In the genomic region with DNA sequence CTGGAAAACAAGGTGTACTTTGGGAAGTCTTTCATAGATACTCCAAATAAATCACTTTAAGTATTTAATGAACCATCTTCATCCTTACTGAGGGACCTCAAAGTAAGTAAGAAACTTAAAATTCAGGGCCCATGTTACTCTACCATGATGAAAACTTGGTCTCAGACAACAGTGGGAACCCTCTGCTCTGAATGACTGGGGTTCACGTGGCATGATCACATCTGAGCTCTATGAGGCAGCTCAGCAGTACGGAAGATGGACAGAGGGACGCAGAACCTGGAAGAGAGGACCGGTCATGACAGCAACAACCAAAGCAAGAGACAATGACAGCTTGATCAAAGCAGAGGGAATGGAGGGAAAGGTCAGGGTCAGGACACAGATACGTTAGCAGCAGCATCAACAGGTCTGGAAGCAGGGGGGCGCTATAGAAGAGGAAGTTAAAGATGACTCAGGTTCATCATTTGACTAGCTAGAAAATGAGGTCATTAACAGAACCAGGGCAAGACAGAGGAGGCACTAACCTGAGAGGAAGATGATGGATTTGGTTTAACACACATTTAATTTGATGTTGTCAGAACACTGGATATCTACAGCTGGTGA, we compare ENCODE assay signal across 11 cellular contexts. TPM values are rescaled to one million over a fixed set of nuclear protein-coding genes. Genes with fewer than 3 reads are reported as not detected.
DNase-seq lines count a peak whose midpoint lies in the region; ATAC-seq and TF ChIP-seq lines count a peak whose summit lies in the region.
"Had no signal": no experiment of that assay in that cellular context is flagged by ENCODE, and none has a peak within 500 bp of the region (broad histone marks: within the 10 kb centered on the region; RNA-seq: fewer than 3 reads in every experiment).

No MANE protein-coding gene starts in this region.

- H3K9me3 Mint-ChIP-seq in HFFc6 (no peaks in the 10 kb centered on the region), naive B cell (no peaks in the 10 kb centered on the region)
- H3K9me3 Mint-ChIP-seq in activated T-helper 1 cell treated with anti-CD3 and anti-CD28 coated beads, Interleukin-12 subunit alpha, Interleukin-12 subunit beta, Interleukin-2, Interleukin-4 antibody, amounts not matched to agents 30 ng/mL and 10 ng/mL and 1 ng/mL, durations not matched to agents 14 hours and 24 hours and 36 hours = no peaks in the 10 kb centered on the region

- no peaks in the 10 kb centered on the region for H3K9me3 ChIP-seq in hepatocyte (ENCODE audit: low read depth)

- H2AFZ ChIP-seq in hepatocyte = no peak overlapping the region

- no peaks in the 10 kb centered on the region for H3K9me2 ChIP-seq in hepatocyte (replicated peaks; ENCODE audit: insufficient read depth)

- no peak overlapping the region for H3K4me2 ChIP-seq in hepatocyte

- peak; percentile 62 for DNase-seq in ELR (ENCODE audit: low read depth)
- DNase-seq in HFFc6 = no peak
- no peak for DNase-seq in activated T-helper 1 cell treated with anti-CD3 and anti-CD28 coated beads, Interleukin-12 subunit alpha, Interleukin-12 subunit beta, Interleukin-2, Interleukin-4 antibody, amounts not matched to agents 30 ng/mL and 10 ng/mL and 1 ng/mL, durations not matched to agents 14 hours and 24 hours and 36 hours (ENCODE audit: low spot score)
- no peak for DNase-seq in naive B cell
- DNase-seq in Right ventricle myocardium inferior (ENCODE audit: missing footprints) = no peak
- no peak for DNase-seq in hepatocyte (ENCODE audit: low spot score)
- no peak for DNase-seq in COR-L47 (lab: John Stamatoyannopoulos, UW)
- DNase-seq: glutamatergic neuron, NCI-H2227 treated with DMSO at 0.1 percent for 48 hours, T1000 had no signal

- H3K36me3 ChIP-seq in hepatocyte (replicated peaks; ENCODE audit: insufficient read depth, low read depth) = no peaks in the 10 kb centered on the region

- H3K4me1 ChIP-seq in hepatocyte (ENCODE audit: insufficient read depth) = no peaks in the 10 kb centered on the region

- peaks cover 32% of the 10 kb centered on the region for H4K20me1 ChIP-seq in hepatocyte (ENCODE audit: insufficient read depth, poor library complexity, severe bottlenecking)

- H3K27me3 Mint-ChIP-seq in HFFc6 (ENCODE audit: insufficient read depth) = peaks cover 2% of the 10 kb centered on the region; the same call in 1 of the 2 replicates
- H3K27me3 Mint-ChIP-seq in activated T-helper 1 cell treated with anti-CD3 and anti-CD28 coated beads, Interleukin-12 subunit alpha, Interleukin-12 subunit beta, Interleukin-2, Interleukin-4 antibody, amounts not matched to agents 30 ng/mL and 10 ng/mL and 1 ng/mL, durations not matched to agents 14 hours and 24 hours and 36 hours (ENCODE audit: insufficient read depth) = no peaks in the 10 kb centered on the region
- H3K27me3 Mint-ChIP-seq in naive B cell = no peaks in the 10 kb centered on the region

- peaks cover 99% of the 10 kb centered on the region for H3K79me2 ChIP-seq in hepatocyte

- no peak overlapping the region for H3K4me3 ChIP-seq in hepatocyte

- 97% methylated on average over 6 of the region's 6 CpGs for WGBS in hepatocyte (ENCODE audit: low lambda C conversion rate, missing lambda C conversion rate)

- peak; percentile 52; the same call in 1 of the 2 replicates for TF ChIP-seq CTCF in HFFc6 (IDR thresholded peaks at IDR 0.05)
- TF ChIP-seq CTCF in hepatocyte (IDR thresholded peaks at IDR 0.05; ENCODE audit: poor library complexity) = no peak

- H3K4me3 Mint-ChIP-seq in HFFc6 (no peak overlapping the region), naive B cell (peak overlapping the region in 4 of 8 donors; percentile 2 to 72 (median 12))
- peak overlapping the region; percentile 27 for H3K4me3 Mint-ChIP-seq in activated T-helper 1 cell treated with anti-CD3 and anti-CD28 coated beads, Interleukin-12 subunit alpha, Interleukin-12 subunit beta, Interleukin-2, Interleukin-4 antibody, amounts not matched to agents 30 ng/mL and 10 ng/mL and 1 ng/mL, durations not matched to agents 14 hours and 24 hours and 36 hours

- intact Hi-C loops in activated T-helper 1 cell treated with anti-CD3 and anti-CD28 coated beads, Interleukin-12 subunit alpha, Interleukin-12 subunit beta, Interleukin-2, Interleukin-4 antibody, amounts not matched to agents 30 ng/mL and 10 ng/mL and 1 ng/mL, durations not matched to agents 14 hours and 24 hours and 36 hours (cut with micrococcal nuclease) = loop anchor here (1.0 kb wide), 1 partner anchor 10 kb away; no protein-coding TSS in a partner anchor
- intact Hi-C loops in Right ventricle myocardium inferior (cut with DNase I) = no loop called here

- peaks cover 35% of the 10 kb centered on the region for H3K4me1 Mint-ChIP-seq in HFFc6 (ENCODE audit: low read depth)
- H3K4me1 Mint-ChIP-seq in activated T-helper 1 cell treated with anti-CD3 and anti-CD28 coated beads, Interleukin-12 subunit alpha, Interleukin-12 subunit beta, Interleukin-2, Interleukin-4 antibody, amounts not matched to agents 30 ng/mL and 10 ng/mL and 1 ng/mL, durations not matched to agents 14 hours and 24 hours and 36 hours (ENCODE audit: low read depth) = peaks cover 16% of the 10 kb centered on the region
- H3K4me1 Mint-ChIP-seq in naive B cell = peaks cover 5 to 22% (median 20%) of the 10 kb centered on the region in 3 donors

- H3K27ac Mint-ChIP-seq in HFFc6 (peak overlapping the region; percentile 61), naive B cell (peak overlapping the region; percentile 32 to 96 (median 73))
- peak overlapping the region; percentile 37 for H3K27ac Mint-ChIP-seq in activated T-helper 1 cell treated with anti-CD3 and anti-CD28 coated beads, Interleukin-12 subunit alpha, Interleukin-12 subunit beta, Interleukin-2, Interleukin-4 antibody, amounts not matched to agents 30 ng/mL and 10 ng/mL and 1 ng/mL, durations not matched to agents 14 hours and 24 hours and 36 hours

- H3K27me3 ChIP-seq in hepatocyte = no peaks in the 10 kb centered on the region

- H3K27ac ChIP-seq in hepatocyte = no peak overlapping the region

- ATAC-seq in naive B cell (ENCODE audit: low read depth in 2 of 2) (peak; percentile 44 to 54), Right ventricle myocardium inferior (no peak), GM18870 (IDR thresholded peaks at IDR 0.05; ENCODE audit: unreplicated experiment) (no peak)

- H3K36me3 Mint-ChIP-seq in HFFc6 (ENCODE audit: low read depth) = peaks cover 33% of the 10 kb centered on the region
- H3K36me3 Mint-ChIP-seq in activated T-helper 1 cell treated with anti-CD3 and anti-CD28 coated beads, Interleukin-12 subunit alpha, Interleukin-12 subunit beta, Interleukin-2, Interleukin-4 antibody, amounts not matched to agents 30 ng/mL and 10 ng/mL and 1 ng/mL, durations not matched to agents 14 hours and 24 hours and 36 hours (ENCODE audit: low read depth) = peaks cover 22% of the 10 kb centered on the region
- H3K36me3 Mint-ChIP-seq in naive B cell = peaks cover 20 to 25% of the 10 kb centered on the region in 2 donors

RNA-seq across cellular contexts. Expression of a gene that starts 9.5 kb away (rescaled TPM):
- 100 to 1,000 TPM; 161 to 200 (median 173) TPM for total RNA-seq in HFFc6 (2021; fragmentation: NEBNext Ultra II Directional; extraction: Animal tissue kit (Norgen Biotek cat#: 25700))
- 213 and 225 TPM in 2 replicates for total RNA-seq in activated T-helper 1 cell treated with anti-CD3 and anti-CD28 coated beads, Interleukin-12 subunit alpha, Interleukin-12 subunit beta, Interleukin-2, Interleukin-4 antibody, amounts not matched to agents 30 ng/mL and 10 ng/mL and 1 ng/mL, durations not matched to agents 14 hours and 24 hours and 36 hours
- polyA plus RNA-seq in naive B cell (ENCODE audit: low read depth in 6 of 6) (10 to 100 TPM; 34.0 to 59.1 (median 56.1) TPM), hepatocyte (39.8 and 48.8 TPM in 2 replicates)
- total RNA-seq in Right ventricle myocardium inferior (30.4 TPM), hepatocyte (49.7 and 111 TPM in 2 replicates)

Comparison
In these comparisons a context has a peak if more than half of its experiments do, and no peak if none do; other contexts are left out.
1. ATAC-seq: peak in naive B cell (2 of 2); none in Right ventricle myocardium inferior (single experiment) and GM18870 (single experiment).
2. Peak in every context shown above with its lines, with median percentiles within 50 percentile points of each other: H3K27ac Mint-ChIP-seq.